In the genomic region with DNA sequence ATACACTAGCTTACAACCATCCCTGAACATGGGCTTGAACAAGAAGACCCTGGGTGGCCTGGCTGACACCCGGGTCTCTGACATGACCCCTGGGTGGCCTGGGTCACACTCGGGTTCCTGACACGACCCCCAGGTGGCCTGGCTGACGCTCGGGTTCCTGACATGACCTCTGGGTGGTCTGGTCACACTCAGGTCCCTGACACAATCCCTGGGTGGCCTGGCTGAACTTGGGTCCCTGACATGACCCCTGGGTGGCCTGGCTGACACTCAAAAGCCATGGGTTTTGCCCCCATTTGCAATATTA, we compare ENCODE assay signal across 15 cellular contexts. TPM values are rescaled to one million over a fixed set of nuclear protein-coding genes. Genes with fewer than 3 reads are reported as not detected.
DNase-seq lines count a peak whose midpoint lies in the region; ATAC-seq and TF ChIP-seq lines count a peak whose summit lies in the region.
"Had no signal": no experiment of that assay in that cellular context is flagged by ENCODE, and none has a peak within 500 bp of the region (broad histone marks: within the 10 kb centered on the region; RNA-seq: fewer than 3 reads in every experiment).

No MANE protein-coding gene starts in this region.

- peaks cover 31% of the 10 kb centered on the region for H3K4me1 ChIP-seq in Loucy (ENCODE audit: insufficient read depth, low read length, poor library complexity, severe bottlenecking)

- no peak overlapping the region for H3K27ac ChIP-seq in substantia nigra (ENCODE audit: low read depth, low read length, poor library complexity, severe bottlenecking)

- H3K36me3 ChIP-seq in Loucy (ENCODE audit: insufficient read depth, low read length): peaks cover 30% of the 10 kb centered on the region; the same call in 1 of the 2 replicates

- CTCF ChIA-PET in activated naive CD4-positive, alpha-beta T cell treated with anti-CD3 and anti-CD28 coated beads, Interleukin-2, amount 10 ng/mL, durations not matched to agents 7 days and 5 days (lab: Charles Lee): no interaction called here

- peak overlapping the region; percentile 84 for H3K4me2 ChIP-seq in Loucy (ENCODE audit: low read depth, low read length, poor library complexity, severe bottlenecking)

- H4K20me1 ChIP-seq in Loucy (ENCODE audit: insufficient read depth, low read length, poor library complexity, severe bottlenecking): no peaks in the 10 kb centered on the region

- peaks cover 62% of the 10 kb centered on the region for H3K36me3 Mint-ChIP-seq in activated naive CD4-positive, alpha-beta T cell treated with anti-CD3 and anti-CD28 coated beads, Interleukin-2, amount 10 ng/mL, durations not matched to agents 7 days and 5 days
- H3K36me3 Mint-ChIP-seq in immature natural killer cell: peaks cover 7 to 28% (median 11%) of the 10 kb centered on the region in 3 donors
- H3K36me3 Mint-ChIP-seq in stimulated activated memory B cell treated with anti-CD40 and anti-IgM and Interleukin-4, amounts not matched to agents 10 μg/mL and 1 μg/mL and 100 μg/mL, for 72 hours: peaks cover 95% of the 10 kb centered on the region

- H3K4me3 Mint-ChIP-seq in activated naive CD4-positive, alpha-beta T cell treated with anti-CD3 and anti-CD28 coated beads, Interleukin-2, amount 10 ng/mL, durations not matched to agents 7 days and 5 days: no peak overlapping the region
- H3K4me3 Mint-ChIP-seq in immature natural killer cell: peak overlapping the region in 1 of 5 donors; percentile 27
- H3K4me3 Mint-ChIP-seq in stimulated activated memory B cell treated with anti-CD40 and anti-IgM and Interleukin-4, amounts not matched to agents 10 μg/mL and 1 μg/mL and 100 μg/mL, for 72 hours: no peak overlapping the region

- TF ChIP-seq CTCF in Loucy (conservative IDR thresholded peaks at IDR 0.05; ENCODE audit: low read length): no peak

- H3K4me3 ChIP-seq in Loucy (ENCODE audit: low read length, poor library complexity, severe bottlenecking): peak overlapping the region; percentile 32

- DNase-seq in activated naive CD4-positive, alpha-beta T cell treated with anti-CD3 and anti-CD28 coated beads, Interleukin-2, amount 10 ng/mL, durations not matched to agents 7 days and 5 days: no peak
- DNase-seq in activated naive CD4-positive, alpha-beta T cell treated with anti-CD3 and anti-CD28 coated beads, Interleukin-2, amount 50 U/mL, for 16 hours: no peak
- DNase-seq in immature natural killer cell (no peak), substantia nigra (lab: John Stamatoyannopoulos, UW) (no peak), cerebellar nuclear complex (lab: John Stamatoyannopoulos, UW) (no peak)
- DNase-seq: AML-193, DMS 273 treated with DMSO at 0.1 percent for 48 hours, KG1, NCI-H1105, NCI-H187, NCI-H446, PC-3 had no signal

- H3K9me3 ChIP-seq in Loucy (ENCODE audit: insufficient read depth, low read depth, low read length): no peaks in the 10 kb centered on the region

- H2AFZ ChIP-seq in Loucy (ENCODE audit: low read length): no peak overlapping the region

- peak overlapping the region; percentile 72 for H3K9ac ChIP-seq in Loucy (ENCODE audit: low read depth, low read length, poor library complexity, severe bottlenecking)

- H3K9me3 Mint-ChIP-seq in activated naive CD4-positive, alpha-beta T cell treated with anti-CD3 and anti-CD28 coated beads, Interleukin-2, amount 10 ng/mL, durations not matched to agents 7 days and 5 days: no peaks in the 10 kb centered on the region
- H3K9me3 Mint-ChIP-seq in immature natural killer cell: no peaks in the 10 kb centered on the region
- no peaks in the 10 kb centered on the region for H3K9me3 Mint-ChIP-seq in stimulated activated memory B cell treated with anti-CD40 and anti-IgM and Interleukin-4, amounts not matched to agents 10 μg/mL and 1 μg/mL and 100 μg/mL, for 72 hours

- H3K4me1 Mint-ChIP-seq in activated naive CD4-positive, alpha-beta T cell treated with anti-CD3 and anti-CD28 coated beads, Interleukin-2, amount 10 ng/mL, durations not matched to agents 7 days and 5 days: peaks cover 45% of the 10 kb centered on the region
- H3K4me1 Mint-ChIP-seq in immature natural killer cell: peaks cover 55 to 71% of the 10 kb centered on the region in 2 donors
- H3K4me1 Mint-ChIP-seq in stimulated activated memory B cell treated with anti-CD40 and anti-IgM and Interleukin-4, amounts not matched to agents 10 μg/mL and 1 μg/mL and 100 μg/mL, for 72 hours: peaks cover 65% of the 10 kb centered on the region

- TF ChIP-seq POLR2A in GM18505 (IDR thresholded peaks at IDR 0.05; ENCODE audit: borderline replicate concordance, extremely low read depth, insufficient read depth, insufficient read length): no peak

- H3K27me3 ChIP-seq in Loucy (ENCODE audit: insufficient read depth, low read length, poor library complexity, severe bottlenecking): no peaks in the 10 kb centered on the region

- H3K27me3 Mint-ChIP-seq in activated naive CD4-positive, alpha-beta T cell treated with anti-CD3 and anti-CD28 coated beads, Interleukin-2, amount 10 ng/mL, durations not matched to agents 7 days and 5 days: no peaks in the 10 kb centered on the region
- H3K27me3 Mint-ChIP-seq in immature natural killer cell (ENCODE audit: low read depth in 3 of 3): peaks cover 7 to 33% (median 24%) of the 10 kb centered on the region in 3 donors
- H3K27me3 Mint-ChIP-seq in stimulated activated memory B cell treated with anti-CD40 and anti-IgM and Interleukin-4, amounts not matched to agents 10 μg/mL and 1 μg/mL and 100 μg/mL, for 72 hours: no peaks in the 10 kb centered on the region

- peaks cover 15% of the 10 kb centered on the region for H3F3A ChIP-seq in Loucy (ENCODE audit: low read depth)

- ATAC-seq in stimulated activated memory B cell treated with anti-CD40 and anti-IgM and Interleukin-4, amounts not matched to agents 10 μg/mL and 1 μg/mL and 100 μg/mL, for 72 hours: no peak
- ATAC-seq in GM18505 (IDR thresholded peaks at IDR 0.05; ENCODE audit: unreplicated experiment): no peak
- ATAC-seq: PC-3 had no signal

- H3K9me2 ChIP-seq in Loucy (replicated peaks; ENCODE audit: low read depth, low read length): no peaks in the 10 kb centered on the region

- no peaks in the 10 kb centered on the region for H3K79me2 ChIP-seq in Loucy (ENCODE audit: insufficient read depth, low read length)

- peak overlapping the region; percentile 9 for H3K27ac Mint-ChIP-seq in activated naive CD4-positive, alpha-beta T cell treated with anti-CD3 and anti-CD28 coated beads, Interleukin-2, amount 10 ng/mL, durations not matched to agents 7 days and 5 days
- H3K27ac Mint-ChIP-seq in immature natural killer cell: peak overlapping the region; percentile 78 to 90 (median 86)
- H3K27ac Mint-ChIP-seq in stimulated activated memory B cell treated with anti-CD40 and anti-IgM and Interleukin-4, amounts not matched to agents 10 μg/mL and 1 μg/mL and 100 μg/mL, for 72 hours: peak overlapping the region; percentile 66

RNA-seq across cellular contexts. Expression of a gene that starts 38.0 kb away (rescaled TPM):
- not detected for polyA plus RNA-seq in immature natural killer cell

RNA-seq across cellular contexts. Expression of a gene that starts 52.2 kb away (rescaled TPM):
- 10 to 100 TPM; 27.3 to 34.7 (median 33.7) TPM for polyA plus RNA-seq in immature natural killer cell

Comparison
In these comparisons a context has a peak if more than half of its experiments do, and no peak if none do; other contexts are left out.
1. H3K27ac Mint-ChIP-seq: peak in every context shown above with its lines; median percentile 86 in immature natural killer cell; 66 in stimulated activated memory B cell treated with anti-CD40 and anti-IgM and Interleukin-4, amounts not matched to agents 10 μg/mL and 1 μg/mL and 100 μg/mL, for 72 hours; 9 in activated naive CD4-positive, alpha-beta T cell treated with anti-CD3 and anti-CD28 coated beads, Interleukin-2, amount 10 ng/mL, durations not matched to agents 7 days and 5 days.